32 cellular contexts compared by ENCODE assay signal in the genomic region with DNA sequence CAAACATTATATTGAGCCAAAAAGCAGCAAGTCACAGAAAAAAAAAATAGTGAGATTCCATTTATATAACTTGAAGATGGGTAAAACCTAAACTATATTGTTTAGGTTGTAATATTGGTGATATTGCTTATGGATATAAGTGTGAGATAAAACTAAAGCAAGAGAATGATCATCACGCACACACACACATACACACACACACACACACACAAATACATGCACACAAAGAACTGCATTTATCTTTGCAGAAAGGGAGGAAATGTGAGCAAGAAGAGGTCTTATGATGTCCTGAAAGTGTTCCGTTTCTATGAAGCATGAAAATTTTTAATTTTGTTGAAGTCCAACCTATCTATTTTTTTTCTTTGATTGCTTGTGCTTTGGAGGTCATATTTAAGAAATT. TPM values are rescaled to one million over a fixed set of nuclear protein-coding genes. Genes with fewer than 3 reads are reported as not detected.
DNase-seq lines count a peak whose midpoint lies in the region; ATAC-seq and TF ChIP-seq lines count a peak whose summit lies in the region.
"Had no signal": no experiment of that assay in that cellular context is flagged by ENCODE, and none has a peak within 500 bp of the region (broad histone marks: within the 10 kb centered on the region; RNA-seq: fewer than 3 reads in every experiment).

No MANE protein-coding gene starts in this region.

- POLR2A ChIA-PET in OCI-LY7 (lab: Charles Lee), result interaction anchor here (0.7 to 6.3 kb wide), 4 partner anchors 13 to 151 kb away, joined by 3 to 47 read pairs (median 4); no protein-coding TSS in a partner anchor

- CTCF ChIA-PET in OCI-LY7 (lab: Charles Lee; ENCODE audit: unreplicated experiment), result no interaction called here

- peaks cover 14% of the 10 kb centered on the region; the same call in 1 of the 2 replicates for H3K9me3 ChIP-seq in OCI-LY7 (ENCODE audit: low read length)
- H3K9me3 ChIP-seq: adrenal gland, psoas muscle, sigmoid colon had no signal

- H3K4me2 ChIP-seq in OCI-LY7 (ENCODE audit: low read length), result 0 out of 2 replicates have a peak overlapping the region, but pooled peaks have one; percentile 5

- peaks cover 86% of the 10 kb centered on the region for H3K4me1 Mint-ChIP-seq in activated naive CD4-positive, alpha-beta T cell treated with anti-CD3 and anti-CD28 coated beads, Interleukin-2, amount 50 U/mL, for 24 hours
- peaks cover 41 to 84% of the 10 kb centered on the region in 2 donors for H3K4me1 Mint-ChIP-seq in stimulated activated naive B cell treated with anti-CD40 and anti-IgM and Interleukin-4, amounts not matched to agents 10 μg/mL and 1 μg/mL and 100 μg/mL, for 72 hours

- H2AFZ ChIP-seq in OCI-LY7 (ENCODE audit: low read length), result peak overlapping the region; percentile 44; the same call in 1 of the 2 replicates
- H2AFZ ChIP-seq: GM23248 had no signal

- no peak for DNase-seq in activated naive CD4-positive, alpha-beta T cell treated with anti-CD3 and anti-CD28 coated beads, Interleukin-2, amount 50 U/mL, for 72 hours (ENCODE audit: low spot score in 2 of 2)
- DNase-seq in OCI-LY7 (ENCODE audit: low spot score) (no peak), epithelial cell of prostate (ENCODE audit: low read depth, low spot score) (no peak)
- no peak for DNase-seq in stimulated activated naive B cell treated with anti-CD40 and anti-IgM and Interleukin-4, amounts not matched to agents 10 μg/mL and 1 μg/mL and 100 μg/mL, for 72 hours
- DNase-seq: 8988T; activated CD4-positive, alpha-beta T cell treated with anti-CD3 and anti-CD28 coated beads, Interleukin-2, amount 50 U/mL, for 1 hour; activated gamma-delta T cell treated with Interleukin-2 at 50 U/mL for 16 hours; activated T-cell treated with anti-CD3 and anti-CD28 coated beads, Interleukin-2, amount 50 U/mL, for 4 hours; adrenal gland; CD8-positive, alpha-beta T cell; central memory CD4-positive, alpha-beta T cell; cortex of kidney; DMS153; effector memory CD8-positive, alpha-beta T cell; erythroblast; GM23248; head of caudate nucleus; HFFc6; left lung; NCI-H1048; NCI-H2107; NCI-H446; NCI-H748 treated with DMSO at 0.1 percent for 48 hours; psoas muscle; sigmoid colon; SJCRH30; stimulated activated CD4-positive, alpha-beta T cell treated with anti-CD3 and anti-CD28 coated beads, Interleukin-4, amount 100 ng/mL, for 1 hour had no signal

- H3K4me3 ChIP-seq in OCI-LY7 (ENCODE audit: low read depth, low read length, poor library complexity, severe bottlenecking), result no peak overlapping the region
- H3K4me3 ChIP-seq: adrenal gland, GM23248, left lung, psoas muscle, sigmoid colon, SJCRH30 had no signal

- no peaks in the 10 kb centered on the region for H3K79me2 ChIP-seq in OCI-LY7 (ENCODE audit: insufficient read depth, low read depth, low read length)

- no peaks in the 10 kb centered on the region for H4K20me1 ChIP-seq in OCI-LY7 (ENCODE audit: insufficient read depth, low read length)

- TF ChIP-seq CTCF in OCI-LY7 (conservative IDR thresholded peaks at IDR 0.05; ENCODE audit: low read length), result no peak

- H3K9me3 Mint-ChIP-seq in activated naive CD4-positive, alpha-beta T cell treated with anti-CD3 and anti-CD28 coated beads, Interleukin-2, amount 50 U/mL, for 24 hours, result no peaks in the 10 kb centered on the region
- peaks cover 0 to 3% of the 10 kb centered on the region in 2 donors for H3K9me3 Mint-ChIP-seq in activated naive CD4-positive, alpha-beta T cell treated with anti-CD3 and anti-CD28 coated beads, Interleukin-2, amount 50 U/mL, for 72 hours
- H3K9me3 Mint-ChIP-seq in stimulated activated naive B cell treated with anti-CD40 and anti-IgM and Interleukin-4, amounts not matched to agents 10 μg/mL and 1 μg/mL and 100 μg/mL, for 72 hours, result peaks cover 0 to 5% of the 10 kb centered on the region in 2 donors
- H3K9me3 Mint-ChIP-seq: activated T-cell treated with anti-CD3 and anti-CD28 coated beads, Interleukin-2, amount 50 U/mL, for 4 hours; CD8-positive, alpha-beta T cell; effector memory CD8-positive, alpha-beta T cell had no signal

- intact Hi-C loops in OCI-LY7 (cut with micrococcal nuclease; ENCODE audit: unreplicated experiment), result loop anchor here (5.0 to 10.0 kb wide), 3 partner anchors 152 to 560 kb away; partner anchors contain the start of gene RESF1

- no peaks in the 10 kb centered on the region for H3K27me3 Mint-ChIP-seq in activated naive CD4-positive, alpha-beta T cell treated with anti-CD3 and anti-CD28 coated beads, Interleukin-2, amount 50 U/mL, for 24 hours
- H3K27me3 Mint-ChIP-seq in stimulated activated naive B cell treated with anti-CD40 and anti-IgM and Interleukin-4, amounts not matched to agents 10 μg/mL and 1 μg/mL and 100 μg/mL, for 72 hours, result no peaks in the 10 kb centered on the region
- H3K27me3 Mint-ChIP-seq: effector memory CD8-positive, alpha-beta T cell had no signal

- H3K36me3 ChIP-seq in OCI-LY7 (ENCODE audit: insufficient read depth, low read length), result peaks cover 5% of the 10 kb centered on the region
- H3K36me3 ChIP-seq: adrenal gland, left lung, sigmoid colon, SJCRH30 had no signal

- no peak for ATAC-seq in activated naive CD4-positive, alpha-beta T cell treated with anti-CD3 and anti-CD28 coated beads, Interleukin-2, amount 50 U/mL, for 72 hours
- no peak for ATAC-seq in stimulated activated naive B cell treated with anti-CD40 and anti-IgM and Interleukin-4, amounts not matched to agents 10 μg/mL and 1 μg/mL and 100 μg/mL, for 72 hours (replicated peaks)
- ATAC-seq in GM21576 (IDR thresholded peaks at IDR 0.05; ENCODE audit: unreplicated experiment) (no peak), GM19023 (IDR thresholded peaks at IDR 0.05; ENCODE audit: unreplicated experiment) (no peak), GM18520 (IDR thresholded peaks at IDR 0.05; ENCODE audit: unreplicated experiment) (no peak)
- ATAC-seq: activated T-cell treated with anti-CD3 and anti-CD28 coated beads, Interleukin-2, amount 50 U/mL, for 4 hours; CD8-positive, alpha-beta T cell; effector memory CD8-positive, alpha-beta T cell; left lung; psoas muscle; WTC11 had no signal

- H3K27ac ChIP-seq in OCI-LY7 (ENCODE audit: low read depth, low read length, poor library complexity, severe bottlenecking) (peak overlapping the region; percentile 86), epithelial cell of prostate (peak overlapping the region; percentile 99)
- H3K27ac ChIP-seq: GM23248, psoas muscle, SJCRH30 had no signal

- H3K4me3 Mint-ChIP-seq in activated naive CD4-positive, alpha-beta T cell treated with anti-CD3 and anti-CD28 coated beads, Interleukin-2, amount 50 U/mL, for 24 hours, result peak overlapping the region; percentile 39
- H3K4me3 Mint-ChIP-seq in stimulated activated naive B cell treated with anti-CD40 and anti-IgM and Interleukin-4, amounts not matched to agents 10 μg/mL and 1 μg/mL and 100 μg/mL, for 72 hours, result no peak overlapping the region
- H3K4me3 Mint-ChIP-seq: activated T-cell treated with anti-CD3 and anti-CD28 coated beads, Interleukin-2, amount 50 U/mL, for 4 hours; CD8-positive, alpha-beta T cell; effector memory CD8-positive, alpha-beta T cell; HFFc6; WTC11 had no signal

- no TSS peak for BruUV-seq in OCI-LY7 (replicated peaks; lab: Mats Ljungman, UMichigan)

- no peaks in the 10 kb centered on the region for H3K9me2 ChIP-seq in OCI-LY7 (ENCODE audit: insufficient read depth, low read length)

- H3K27ac Mint-ChIP-seq in activated naive CD4-positive, alpha-beta T cell treated with anti-CD3 and anti-CD28 coated beads, Interleukin-2, amount 50 U/mL, for 24 hours, result peak overlapping the region; percentile 48
- H3K27ac Mint-ChIP-seq in activated naive CD4-positive, alpha-beta T cell treated with anti-CD3 and anti-CD28 coated beads, Interleukin-2, amount 50 U/mL, for 72 hours, result no peak overlapping the region
- H3K27ac Mint-ChIP-seq in stimulated activated naive B cell treated with anti-CD40 and anti-IgM and Interleukin-4, amounts not matched to agents 10 μg/mL and 1 μg/mL and 100 μg/mL, for 72 hours, result peak overlapping the region; percentile 71
- H3K27ac Mint-ChIP-seq: CD8-positive, alpha-beta T cell; effector memory CD8-positive, alpha-beta T cell; HFFc6; WTC11 had no signal

- peaks cover 80% of the 10 kb centered on the region for H3K4me1 ChIP-seq in OCI-LY7 (ENCODE audit: insufficient read depth, low read length, poor library complexity, severe bottlenecking)
- H3K4me1 ChIP-seq: psoas muscle had no signal

- H3K36me3 Mint-ChIP-seq in activated naive CD4-positive, alpha-beta T cell treated with anti-CD3 and anti-CD28 coated beads, Interleukin-2, amount 50 U/mL, for 24 hours, result no peaks in the 10 kb centered on the region
- peaks cover under 1 to 11% of the 10 kb centered on the region in 2 donors for H3K36me3 Mint-ChIP-seq in activated naive CD4-positive, alpha-beta T cell treated with anti-CD3 and anti-CD28 coated beads, Interleukin-2, amount 50 U/mL, for 72 hours
- H3K36me3 Mint-ChIP-seq in stimulated activated naive B cell treated with anti-CD40 and anti-IgM and Interleukin-4, amounts not matched to agents 10 μg/mL and 1 μg/mL and 100 μg/mL, for 72 hours, result peaks cover under 1 to 4% of the 10 kb centered on the region in 2 donors
- H3K36me3 Mint-ChIP-seq: CD8-positive, alpha-beta T cell had no signal

RNA-seq across cellular contexts. Expression of gene AMN1, which starts 16.4 kb away (rescaled TPM):
- 10 to 100 TPM in 1 of 2 donors, 1 to 10 TPM in 1; 4.8 to 18.8 TPM for total RNA-seq in activated naive CD4-positive, alpha-beta T cell treated with anti-CD3 and anti-CD28 coated beads, Interleukin-2, amount 50 U/mL, for 72 hours
- 14.1 and 20.1 TPM in 2 replicates for total RNA-seq in OCI-LY7 (2014; rRNA removed; shearing (Covaris generic))
- total RNA-seq in OCI-LY7 (2022), result 12.6 and 15.2 TPM in 2 replicates

Comparison
In these comparisons a context has a peak if more than half of its experiments do, and no peak if none do; other contexts are left out.
1. H3K27ac Mint-ChIP-seq: peak in activated naive CD4-positive, alpha-beta T cell treated with anti-CD3 and anti-CD28 coated beads, Interleukin-2, amount 50 U/mL, for 24 hours (single experiment) and stimulated activated naive B cell treated with anti-CD40 and anti-IgM and Interleukin-4, amounts not matched to agents 10 μg/mL and 1 μg/mL and 100 μg/mL, for 72 hours (single experiment); none in activated naive CD4-positive, alpha-beta T cell treated with anti-CD3 and anti-CD28 coated beads, Interleukin-2, amount 50 U/mL, for 72 hours (0 of 2).